16 cellular contexts compared by ENCODE assay signal in the genomic region with DNA sequence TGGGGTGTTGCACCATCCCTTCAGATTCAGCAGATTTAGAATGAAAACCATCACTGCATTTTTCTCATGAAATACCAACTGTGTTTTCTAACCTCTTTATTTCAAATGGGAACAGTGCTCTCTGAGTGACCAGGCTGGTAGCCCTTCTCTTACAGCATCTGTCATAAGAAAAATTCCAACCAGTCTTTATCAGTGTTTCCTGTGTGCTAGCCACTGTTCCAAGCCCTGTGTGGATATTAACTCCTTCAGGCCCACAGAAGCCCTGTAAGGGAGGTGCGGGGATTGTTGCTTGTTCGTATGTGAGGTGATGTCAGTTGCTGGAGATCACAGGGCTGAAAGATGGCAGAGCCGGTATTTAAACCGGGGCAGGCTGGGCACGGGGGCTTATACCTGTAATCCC. TPM values are rescaled to one million over a fixed set of nuclear protein-coding genes. Genes with fewer than 3 reads are reported as not detected.
DNase-seq lines count a peak whose midpoint lies in the region; ATAC-seq, FAIRE-seq and TF ChIP-seq lines count a peak whose summit lies in the region.
"Had no signal": no experiment of that assay in that cellular context is flagged by ENCODE, and none has a peak within 500 bp of the region (broad histone marks: within the 10 kb centered on the region; RNA-seq: fewer than 3 reads in every experiment).

No MANE protein-coding gene starts in this region.

- ATAC-seq in heart left ventricle: peak; percentile 18 to 43 (median 32)
- no peak for ATAC-seq in GM21737 (IDR thresholded peaks at IDR 0.05; ENCODE audit: unreplicated experiment)

- 44 to 59% (median 50%) methylated on average over 5 of the region's 5 CpGs for WGBS in heart left ventricle, 4 donors

- H3K4me1 Mint-ChIP-seq in Caco-2 (ENCODE audit: low read depth, unreplicated experiment) (peaks cover 21% of the 10 kb centered on the region), astrocyte (ENCODE audit: low read depth, unreplicated experiment) (peaks cover 29% of the 10 kb centered on the region)

- H3K27me3 ChIP-seq in Caco-2 (replicated peaks; ENCODE audit: control insufficient read depth, insufficient read depth, low read length) (no peaks in the 10 kb centered on the region), astrocyte (ENCODE audit: insufficient read depth, low read length) (no peaks in the 10 kb centered on the region), heart left ventricle (no peaks in the 10 kb centered on the region), neural cell (ENCODE audit: insufficient read depth, low read depth, low read length) (no peaks in the 10 kb centered on the region), H7 (ENCODE audit: control insufficient read depth, insufficient read depth, low read length) (no peaks in the 10 kb centered on the region)

- H3K27me3 Mint-ChIP-seq in Caco-2 (ENCODE audit: insufficient read depth, unreplicated experiment) (no peaks in the 10 kb centered on the region), astrocyte (ENCODE audit: low read depth, unreplicated experiment) (peaks cover 3% of the 10 kb centered on the region)
- H3K27me3 Mint-ChIP-seq: activated CD4-positive, alpha-beta T cell treated with anti-CD3 and anti-CD28 coated beads, Interleukin-2, amount 10 ng/mL, durations not matched to agents 24 days and 14 days had no signal

- H3K79me2 ChIP-seq in astrocyte (ENCODE audit: insufficient read depth, low read length) (peaks cover 41% of the 10 kb centered on the region), neural cell (replicated peaks; ENCODE audit: insufficient read depth, low read length) (no peaks in the 10 kb centered on the region)

- H3K4me1 ChIP-seq in Caco-2 (peaks cover 27% of the 10 kb centered on the region), astrocyte (ENCODE audit: insufficient read depth, low read length) (peaks cover 29% of the 10 kb centered on the region), heart left ventricle (peaks cover 8 to 60% (median 46%) of the 10 kb centered on the region in 12 donors)

- TF ChIP-seq CTCF in Caco-2 (IDR thresholded peaks at IDR 0.05; ENCODE audit: insufficient read depth in 1 of 2, low read depth in 1 of 2, low read length in 1 of 2, severe bottlenecking in 1 of 2, unreplicated experiment in 1 of 2) (no peak), astrocyte (IDR thresholded peaks at IDR 0.05; ENCODE audit: insufficient read depth, low read depth, low read length) (no peak), heart left ventricle (IDR thresholded peaks at IDR 0.05) (no peak), neural cell (IDR thresholded peaks at IDR 0.05; ENCODE audit: poor library complexity, severe bottlenecking) (no peak)

- H3K9me3 ChIP-seq in Caco-2 (peaks cover 8% of the 10 kb centered on the region; the same call in 1 of the 2 replicates), astrocyte (ENCODE audit: insufficient read depth, low read depth, low read length) (peaks cover 8% of the 10 kb centered on the region), heart left ventricle (no peaks in the 10 kb centered on the region), neural cell (ENCODE audit: low read length) (no peaks in the 10 kb centered on the region)

- peaks cover 4% of the 10 kb centered on the region for H3F3A ChIP-seq in neural cell (ENCODE audit: insufficient read depth, low read length, poor library complexity, severe bottlenecking)

- POLR2A ChIA-PET in Caco-2 (lab: Charles Lee): no interaction called here

- H3K36me3 Mint-ChIP-seq in Caco-2 (ENCODE audit: insufficient read depth, unreplicated experiment) (no peaks in the 10 kb centered on the region), astrocyte (ENCODE audit: low read depth, unreplicated experiment) (peaks cover 9% of the 10 kb centered on the region)

- no peaks in the 10 kb centered on the region for H3K9me2 ChIP-seq in neural cell (ENCODE audit: insufficient read depth, low read length)

- H4K20me1 ChIP-seq in astrocyte (ENCODE audit: insufficient read depth, low read length) (peaks cover 43% of the 10 kb centered on the region), neural cell (ENCODE audit: insufficient read depth) (no peaks in the 10 kb centered on the region)

- CTCF ChIA-PET in Caco-2 (lab: Charles Lee): no interaction called here

- TF ChIP-seq EP300 in neural cell (conservative IDR thresholded peaks at IDR 0.05; ENCODE audit: poor library complexity, severe bottlenecking): no peak

- no peak for TF ChIP-seq POLR2A in heart left ventricle (IDR thresholded peaks at IDR 0.05)

- H2AFZ ChIP-seq in astrocyte (ENCODE audit: low read depth, low read length) (no peak overlapping the region), neural cell (ENCODE audit: low read depth, low read length) (peak overlapping the region; percentile 9)

- H3K4me2 ChIP-seq in astrocyte (ENCODE audit: low read length): peak overlapping the region; percentile 40
- peak overlapping the region; percentile 48 for H3K4me2 ChIP-seq in neural cell (ENCODE audit: low read length)

- no peak overlapping the region for H3K4me3 ChIP-seq in Caco-2 (ENCODE audit: low read depth, low read length)
- H3K4me3 ChIP-seq in astrocyte (ENCODE audit: insufficient read depth, low read depth, low read length): no peak overlapping the region
- H3K4me3 ChIP-seq in heart left ventricle: no peak overlapping the region
- peak overlapping the region; percentile 41 for H3K4me3 ChIP-seq in neural cell (ENCODE audit: low read length)
- no peak overlapping the region for H3K4me3 ChIP-seq in H7 (ENCODE audit: insufficient read depth, low read depth, low read length)

- no peaks in the 10 kb centered on the region for H3K9me3 Mint-ChIP-seq in Caco-2 (ENCODE audit: unreplicated experiment)
- no peaks in the 10 kb centered on the region for H3K9me3 Mint-ChIP-seq in astrocyte (ENCODE audit: unreplicated experiment)

- TF ChIP-seq RAD21 in neural cell (conservative IDR thresholded peaks at IDR 0.05): no peak

- peak overlapping the region; percentile 26 for H3K27ac Mint-ChIP-seq in Caco-2 (ENCODE audit: unreplicated experiment)
- peak overlapping the region; percentile 75 for H3K27ac Mint-ChIP-seq in astrocyte (ENCODE audit: unreplicated experiment)
- H3K27ac Mint-ChIP-seq: activated CD4-positive, alpha-beta T cell treated with anti-CD3 and anti-CD28 coated beads, Interleukin-2, amount 10 ng/mL, durations not matched to agents 24 days and 14 days had no signal

- no peak overlapping the region for H3K27ac ChIP-seq in astrocyte (ENCODE audit: low read depth, low read length)
- peak overlapping the region; percentile 13 to 88 (median 74) for H3K27ac ChIP-seq in heart left ventricle
- H3K27ac ChIP-seq in neural cell (ENCODE audit: low read length): peak overlapping the region; percentile 44

- DNase-seq in Caco-2 (peak in 1 of 2 experiments; percentile 42), astrocyte (ENCODE audit: low read depth) (no peak), heart left ventricle (no peak), H7 (no peak), NCI-H1417 treated with DMSO at 0.1 percent for 48 hours (lab: John Stamatoyannopoulos, UW) (no peak), NCI-H1048 (lab: John Stamatoyannopoulos, UW) (no peak)
- DNase-seq: activated CD4-positive, alpha-beta T cell treated with anti-CD3 and anti-CD28 coated beads, Interleukin-2, amount 10 ng/mL, durations not matched to agents 24 days and 14 days; activated T-cell treated with anti-CD3 and anti-CD28 coated beads, Interleukin-2, amount 50 U/mL, for 48 hours; GDM1; NK-92 treated with Interleukin-12 subunit alpha and Interleukin-12 subunit beta, amount 100 ng/mL, for 24 hours; SHP77 treated with DMSO at 0.1 percent for 48 hours; stimulated activated CD4-positive, alpha-beta T cell treated with anti-CD3 and anti-CD28 coated beads, Interleukin-2, amount 100 ng/mL, for 48 hours; T1000 had no signal

- H3K4me3 Mint-ChIP-seq in Caco-2 (ENCODE audit: unreplicated experiment) (no peak overlapping the region), astrocyte (ENCODE audit: unreplicated experiment) (no peak overlapping the region)
- H3K4me3 Mint-ChIP-seq: activated CD4-positive, alpha-beta T cell treated with anti-CD3 and anti-CD28 coated beads, Interleukin-2, amount 10 ng/mL, durations not matched to agents 24 days and 14 days had no signal

- no peaks in the 10 kb centered on the region for H3K36me3 ChIP-seq in Caco-2 (ENCODE audit: control insufficient read depth, insufficient read depth, low read length)
- H3K36me3 ChIP-seq in astrocyte (ENCODE audit: insufficient read depth, low read length): no peaks in the 10 kb centered on the region
- peaks cover 0 to 12% (median 6%) of the 10 kb centered on the region in 9 donors for H3K36me3 ChIP-seq in heart left ventricle
- H3K36me3 ChIP-seq in neural cell (ENCODE audit: insufficient read depth, low read length): no peaks in the 10 kb centered on the region
- H3K36me3 ChIP-seq in H7 (replicated peaks; ENCODE audit: control insufficient read depth, insufficient read depth, low read length): no peaks in the 10 kb centered on the region

- intact Hi-C loops in Caco-2 (cut with micrococcal nuclease; ENCODE audit: unreplicated experiment): no loop called here
- intact Hi-C loops in heart left ventricle (cut with DNase I): no loop called here

- peak; percentile 17 for FAIRE-seq in astrocyte (lab: Jason Lieb, UNC)
- FAIRE-seq: A204.1 had no signal

- H3K9ac ChIP-seq in astrocyte (ENCODE audit: low read length): no peak overlapping the region
- peak overlapping the region; percentile 42 for H3K9ac ChIP-seq in neural cell (ENCODE audit: low read length)

- no TSS peak for BruUV-seq in Caco-2 (replicated peaks; lab: Mats Ljungman, UMichigan)

TF ChIP-seq in neural cell, 6 proteins besides CTCF, POLR2A, EP300 and RAD21 (continues in another document):
- peak; percentile 42 for TF ChIP-seq TAF1 (IDR thresholded peaks at IDR 0.05; ENCODE audit: low read depth)

RNA-seq across cellular contexts. Expression of gene H6PD, which starts 19.1 kb away (rescaled TPM):
- 10.1 and 13.0 TPM in 2 replicates for total RNA-seq in Caco-2 (2022)
- 13.9 and 18.9 TPM in 2 replicates for total RNA-seq in astrocyte
- 10 to 100 TPM; 16.0 to 54.5 (median 27.9) TPM for total RNA-seq in heart left ventricle
- 10 to 100 TPM; 11.0 to 15.7 TPM for polyA plus RNA-seq in heart left ventricle
- polyA plus RNA-seq in neural cell: 4.6 and 6.6 TPM in 2 replicates
- polyA minus RNA-seq in neural cell: 10.2 and 11.2 TPM in 2 replicates
- total RNA-seq in H7 (2014; rRNA removed; shearing (Covaris generic)): 13.9 and 20.2 TPM in 2 replicates

RNA-seq across cellular contexts. Expression of gene SPSB1, which starts 39.0 kb away (rescaled TPM):
- total RNA-seq in Caco-2 (2022) (12.8 and 18.2 TPM in 2 replicates), astrocyte (53.5 and 56.7 TPM in 2 replicates), heart left ventricle (10 to 100 TPM in 3 of 9 donors, 1 to 10 TPM in 6; 7.7 to 27.2 (median 9.2) TPM)
- polyA plus RNA-seq in heart left ventricle (10 to 100 TPM in 1 of 2 donors, 1 to 10 TPM in 1; 7.0 to 10.9 TPM), neural cell (1.4 TPM in 2 replicates)
- 1.5 and 2.4 TPM in 2 replicates for polyA minus RNA-seq in neural cell
- total RNA-seq in H7 (2014; rRNA removed; shearing (Covaris generic)): 4.2 and 6.5 TPM in 2 replicates
